Comparison of ENCODE assay signal across 14 cellular contexts in genomic region chr7:106114735-106115383, GRCh38. TPM values are rescaled to one million over a fixed set of nuclear protein-coding genes. Genes with fewer than 3 reads are reported as not detected.
DNase-seq lines count a peak whose midpoint lies in the region; ATAC-seq, FAIRE-seq and TF ChIP-seq lines count a peak whose summit lies in the region.
"Had no signal": no experiment of that assay in that cellular context is flagged by ENCODE, and none has a peak within 500 bp of the region (broad histone marks: within the 10 kb centered on the region; RNA-seq: fewer than 3 reads in every experiment).

No MANE protein-coding gene starts in this region.

- H3K27ac ChIP-seq in esophagus squamous epithelium (peak overlapping the region in 3 of 4 donors; percentile 11 to 51 (median 45)), caudate nucleus (ENCODE audit: low read depth, low read length) (no peak overlapping the region)
- H3K27ac ChIP-seq: upper lobe of left lung had no signal

- no peaks in the 10 kb centered on the region for H3K36me3 ChIP-seq in esophagus squamous epithelium
- H3K36me3 ChIP-seq: MG63, upper lobe of left lung had no signal

- no peak for TF ChIP-seq CTCF in esophagus squamous epithelium (IDR thresholded peaks at IDR 0.05)

- H3K9me3 ChIP-seq in esophagus squamous epithelium = no peaks in the 10 kb centered on the region
- H3K9me3 ChIP-seq: MG63, mucosa of descending colon, upper lobe of left lung had no signal

- no peak for TF ChIP-seq POLR2A in GM12892 (IDR thresholded peaks at IDR 0.05; ENCODE audit: low read depth, low read length)
- TF ChIP-seq POLR2A in esophagus squamous epithelium (IDR thresholded peaks at IDR 0.05) = no peak

- DNase-seq in GM12892 (ENCODE audit: insufficient read length) (no peak), esophagus squamous epithelium (lab: John Stamatoyannopoulos, UW) (no peak), caudate nucleus (lab: John Stamatoyannopoulos, UW) (no peak), NCI-H1048 (lab: John Stamatoyannopoulos, UW) (no peak), NCI-H1930 (lab: John Stamatoyannopoulos, UW) (no peak), left ventricle myocardium superior (no peak)
- DNase-seq in activated CD4-positive, alpha-beta T cell treated with anti-CD3 and anti-CD28 coated beads for 48 hours = peak; percentile 55
- peak; percentile 6 to 14 for DNase-seq in stimulated activated CD4-positive, alpha-beta T cell treated with anti-CD3 and anti-CD28 coated beads, Interleukin-4, amount 100 ng/mL, for 48 hours (ENCODE audit: low read depth in 2 of 2)
- DNase-seq: dorsolateral prefrontal cortex, hypothalamus, MG63, NCI-H748 treated with DMSO at 0.1 percent for 48 hours, upper lobe of left lung had no signal

- WGBS in esophagus squamous epithelium, 2 donors = 84 to 86% methylated on average over 3 to 5 of the region's 5 CpGs

- H3K4me1 ChIP-seq in esophagus squamous epithelium = peaks cover 6 to 23% (median 8%) of the 10 kb centered on the region in 3 donors

- ATAC-seq in left ventricle myocardium superior = no peak
- ATAC-seq: mucosa of descending colon had no signal

- H3K27me3 ChIP-seq in esophagus squamous epithelium = no peaks in the 10 kb centered on the region
- H3K27me3 ChIP-seq: dorsolateral prefrontal cortex, MG63, upper lobe of left lung had no signal

- intact Hi-C loops in esophagus squamous epithelium (cut with DNase I) = loop anchor here (10.0 kb wide), 1 partner anchor 50 kb away; no protein-coding TSS in a partner anchor
- intact Hi-C loops in left ventricle myocardium superior (cut with micrococcal nuclease) = no loop called here

- H3K4me3 ChIP-seq in esophagus squamous epithelium = no peak overlapping the region
- H3K4me3 ChIP-seq: dorsolateral prefrontal cortex, MG63, mucosa of descending colon, upper lobe of left lung had no signal

- peak; percentile 27 for FAIRE-seq in GM12892 (lab: Jason Lieb, UNC)

RNA-seq across cellular contexts. Expression of gene SYPL1, which starts 2.7 kb away (rescaled TPM):
- 29.0 TPM for polyA plus RNA-seq in GM12892 (2012; ENCODE audit: missing spikeins)
- total RNA-seq in esophagus squamous epithelium (100 to 1,000 TPM; 105 to 170 (median 148) TPM), left ventricle myocardium superior (96.3 TPM)

Comparison
In these comparisons a context has a peak if more than half of its experiments do, and no peak if none do; other contexts are left out.
1. DNase-seq: peak in activated CD4-positive, alpha-beta T cell treated with anti-CD3 and anti-CD28 coated beads for 48 hours (single experiment) and stimulated activated CD4-positive, alpha-beta T cell treated with anti-CD3 and anti-CD28 coated beads, Interleukin-4, amount 100 ng/mL, for 48 hours (2 of 2); none in GM12892 (single experiment), esophagus squamous epithelium (single experiment), caudate nucleus (0 of 61), NCI-H1048 (single experiment), NCI-H1930 (0 of 2) and left ventricle myocardium superior (single experiment).